ENCODE assay signal across 25 cellular contexts in the genomic region with DNA sequence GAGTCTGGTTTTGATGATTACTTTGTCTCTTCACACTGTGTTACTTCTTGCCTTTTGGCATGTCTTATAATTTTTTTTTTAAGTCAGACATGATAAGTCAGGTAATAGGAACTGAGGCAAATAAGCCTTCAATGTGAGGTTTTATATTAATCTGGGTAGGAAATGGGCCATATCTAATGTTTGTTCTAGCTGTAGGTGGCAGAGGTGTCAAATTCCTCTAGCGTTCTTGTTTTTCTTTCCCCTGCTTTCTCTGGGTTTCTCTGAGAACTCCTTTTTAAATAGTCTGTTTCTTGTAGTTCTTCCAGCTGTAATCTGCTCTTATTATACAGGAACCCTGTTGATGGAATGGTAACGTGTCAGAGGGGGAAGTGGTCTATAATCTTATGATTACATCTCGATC. TPM values are rescaled to one million over a fixed set of nuclear protein-coding genes. Genes with fewer than 3 reads are reported as not detected.
DNase-seq lines count a peak whose midpoint lies in the region; ATAC-seq, FAIRE-seq and TF ChIP-seq lines count a peak whose summit lies in the region.
"Had no signal": no experiment of that assay in that cellular context is flagged by ENCODE, and none has a peak within 500 bp of the region (broad histone marks: within the 10 kb centered on the region; RNA-seq: fewer than 3 reads in every experiment).

No MANE protein-coding gene starts in this region.

- peak overlapping the region; percentile 84 for H3K27ac Mint-ChIP-seq in activated CD4-positive, alpha-beta T cell treated with anti-CD3 and anti-CD28 coated beads, Interleukin-2, amount 10 ng/mL, durations not matched to agents 24 days and 14 days
- peak overlapping the region in 3 of 7 donors; percentile 15 to 69 (median 52) for H3K27ac Mint-ChIP-seq in CD4-positive, alpha-beta memory T cell
- H3K27ac Mint-ChIP-seq in activated T-helper 1 cell treated with anti-CD3 and anti-CD28 coated beads, Interleukin-12 subunit alpha, Interleukin-12 subunit beta, Interleukin-2, Interleukin-4 antibody, amounts not matched to agents 30 ng/mL and 10 ng/mL and 1 ng/mL, durations not matched to agents 14 hours and 24 hours and 36 hours, result peak overlapping the region; percentile 45
- H3K27ac Mint-ChIP-seq in glutamatergic neuron (ENCODE audit: unreplicated experiment), result no peak overlapping the region
- H3K27ac Mint-ChIP-seq: activated naive CD8-positive, alpha-beta T cell treated with anti-CD3 and anti-CD28 coated beads, Interleukin-2, amount 10 ng/mL, durations not matched to agents 7 days and 5 days; brain had no signal

- H3K9me3 ChIP-seq in CD4-positive, alpha-beta memory T cell (ENCODE audit: control insufficient read depth in 1 of 2, low read length in 2 of 2), result peaks cover 0 to 9% of the 10 kb centered on the region in 2 donors
- H3K9me3 ChIP-seq: colonic mucosa, right lobe of liver, upper lobe of left lung had no signal

- no peak for FAIRE-seq in GM19239 (lab: Jason Lieb, UNC)

- no peaks in the 10 kb centered on the region for H3K36me3 ChIP-seq in CD4-positive, alpha-beta memory T cell (ENCODE audit: insufficient read depth, low read length)
- H3K36me3 ChIP-seq: BLaER1, colonic mucosa, left lung, right lobe of liver, upper lobe of left lung had no signal

- H3K27ac ChIP-seq in CD4-positive, alpha-beta memory T cell (ENCODE audit: low read depth, low read length), result no peak overlapping the region
- H3K27ac ChIP-seq: A549, BLaER1, colonic mucosa, left lung, right lobe of liver, upper lobe of left lung had no signal

- ATAC-seq in GM19463 (IDR thresholded peaks at IDR 0.05; ENCODE audit: unreplicated experiment), result no peak
- ATAC-seq: A549, left lung, right lobe of liver had no signal

- H3K4me1 Mint-ChIP-seq in activated CD4-positive, alpha-beta T cell treated with anti-CD3 and anti-CD28 coated beads, Interleukin-2, amount 10 ng/mL, durations not matched to agents 24 days and 14 days, result peaks cover 57% of the 10 kb centered on the region
- H3K4me1 Mint-ChIP-seq in CD4-positive, alpha-beta memory T cell, result peaks cover 51 to 84% (median 66%) of the 10 kb centered on the region in 4 donors
- H3K4me1 Mint-ChIP-seq in activated T-helper 1 cell treated with anti-CD3 and anti-CD28 coated beads, Interleukin-12 subunit alpha, Interleukin-12 subunit beta, Interleukin-2, Interleukin-4 antibody, amounts not matched to agents 30 ng/mL and 10 ng/mL and 1 ng/mL, durations not matched to agents 14 hours and 24 hours and 36 hours (ENCODE audit: low read depth), result peaks cover 56% of the 10 kb centered on the region
- no peaks in the 10 kb centered on the region for H3K4me1 Mint-ChIP-seq in glutamatergic neuron (ENCODE audit: low read depth, unreplicated experiment)
- H3K4me1 Mint-ChIP-seq: brain, neural crest cell had no signal

- peaks cover 15% of the 10 kb centered on the region for H3K9me3 Mint-ChIP-seq in activated CD4-positive, alpha-beta T cell treated with anti-CD3 and anti-CD28 coated beads, Interleukin-2, amount 10 ng/mL, durations not matched to agents 24 days and 14 days
- H3K9me3 Mint-ChIP-seq in CD4-positive, alpha-beta memory T cell, result peaks cover 0 to 19% (median 14%) of the 10 kb centered on the region in 8 donors
- H3K9me3 Mint-ChIP-seq in activated T-helper 1 cell treated with anti-CD3 and anti-CD28 coated beads, Interleukin-12 subunit alpha, Interleukin-12 subunit beta, Interleukin-2, Interleukin-4 antibody, amounts not matched to agents 30 ng/mL and 10 ng/mL and 1 ng/mL, durations not matched to agents 14 hours and 24 hours and 36 hours, result peaks cover 19% of the 10 kb centered on the region
- peaks cover 4% of the 10 kb centered on the region for H3K9me3 Mint-ChIP-seq in glutamatergic neuron (ENCODE audit: unreplicated experiment)

- peaks cover 80% of the 10 kb centered on the region for H3K4me1 ChIP-seq in CD4-positive, alpha-beta memory T cell (ENCODE audit: insufficient read depth, low read length)
- H3K4me1 ChIP-seq: A549, BLaER1, colonic mucosa, right lobe of liver, upper lobe of left lung had no signal

- no peak for TF ChIP-seq CTCF in glutamatergic neuron (IDR thresholded peaks at IDR 0.05; ENCODE audit: partially characterized antibody, unreplicated experiment)

- H3K4me3 ChIP-seq in CD4-positive, alpha-beta memory T cell (ENCODE audit: low read length in 2 of 2), result no peak overlapping the region
- H3K4me3 ChIP-seq: A549, BLaER1, colonic mucosa, left lung, right lobe of liver, upper lobe of left lung had no signal

- H3K27me3 ChIP-seq in CD4-positive, alpha-beta memory T cell (ENCODE audit: insufficient read depth, low read length), result no peaks in the 10 kb centered on the region
- H3K27me3 ChIP-seq: BLaER1, colonic mucosa, left lung, right lobe of liver, upper lobe of left lung had no signal

- H3K27me3 Mint-ChIP-seq in activated CD4-positive, alpha-beta T cell treated with anti-CD3 and anti-CD28 coated beads, Interleukin-2, amount 10 ng/mL, durations not matched to agents 24 days and 14 days, result no peaks in the 10 kb centered on the region
- H3K27me3 Mint-ChIP-seq in CD4-positive, alpha-beta memory T cell, result no peaks in the 10 kb centered on the region
- H3K27me3 Mint-ChIP-seq in activated T-helper 1 cell treated with anti-CD3 and anti-CD28 coated beads, Interleukin-12 subunit alpha, Interleukin-12 subunit beta, Interleukin-2, Interleukin-4 antibody, amounts not matched to agents 30 ng/mL and 10 ng/mL and 1 ng/mL, durations not matched to agents 14 hours and 24 hours and 36 hours (ENCODE audit: insufficient read depth), result no peaks in the 10 kb centered on the region
- H3K27me3 Mint-ChIP-seq in glutamatergic neuron (ENCODE audit: unreplicated experiment), result no peaks in the 10 kb centered on the region
- H3K27me3 Mint-ChIP-seq: activated naive CD8-positive, alpha-beta T cell treated with anti-CD3 and anti-CD28 coated beads, Interleukin-2, amount 10 ng/mL, durations not matched to agents 7 days and 5 days; brain had no signal

- POLR2A ChIA-PET in CD4-positive, alpha-beta memory T cell (lab: Charles Lee; ENCODE audit: partially characterized antibody), result interaction anchor here (1.5 kb wide), 2 partner anchors 11 to 96 kb away, joined by 4 to 8 read pairs; a partner anchor contains a TSS

- CTCF ChIA-PET in CD4-positive, alpha-beta memory T cell (lab: Charles Lee; ENCODE audit: partially characterized antibody), result interaction anchor here (1.9 kb wide), 1 partner anchor 28 kb away, joined by 5 read pairs; no protein-coding TSS in a partner anchor

- no peak for DNase-seq in activated CD4-positive, alpha-beta T cell treated with anti-CD3 and anti-CD28 coated beads, Interleukin-2, amount 10 ng/mL, durations not matched to agents 24 days and 14 days
- no peak for DNase-seq in activated CD4-positive, alpha-beta T cell treated with anti-CD3 and anti-CD28 coated beads, Interleukin-2, amount 50 U/mL, for 1 hour
- DNase-seq in CD4-positive, alpha-beta memory T cell, result no peak
- no peak for DNase-seq in activated T-helper 1 cell treated with anti-CD3 and anti-CD28 coated beads, Interleukin-12 subunit alpha, Interleukin-12 subunit beta, Interleukin-2, Interleukin-4 antibody, amounts not matched to agents 30 ng/mL and 10 ng/mL and 1 ng/mL, durations not matched to agents 14 hours and 24 hours and 36 hours (ENCODE audit: low spot score)
- DNase-seq in iris pigment epithelial cell (ENCODE audit: low read depth), result peak; percentile 21
- no peak for DNase-seq in GM19239 (ENCODE audit: insufficient read length, low spot score)
- no peak for DNase-seq in glutamatergic neuron
- DNase-seq: activated CD4-positive, alpha-beta T cell treated with anti-CD3 and anti-CD28 coated beads for 4 hours; activated naive CD8-positive, alpha-beta T cell treated with anti-CD3 and anti-CD28 coated beads, Interleukin-2, amount 10 ng/mL, durations not matched to agents 7 days and 5 days; colonic mucosa; H7; left lung; NCI-H1092; NCI-H2029; NCI-H226; NCI-H774; right lobe of liver; SW 1271; upper lobe of left lung had no signal

- H3K36me3 Mint-ChIP-seq in activated CD4-positive, alpha-beta T cell treated with anti-CD3 and anti-CD28 coated beads, Interleukin-2, amount 10 ng/mL, durations not matched to agents 24 days and 14 days (ENCODE audit: low read depth), result peaks cover 80% of the 10 kb centered on the region
- peaks cover 50 to 57% of the 10 kb centered on the region in 2 donors for H3K36me3 Mint-ChIP-seq in CD4-positive, alpha-beta memory T cell
- peaks cover 51% of the 10 kb centered on the region for H3K36me3 Mint-ChIP-seq in activated T-helper 1 cell treated with anti-CD3 and anti-CD28 coated beads, Interleukin-12 subunit alpha, Interleukin-12 subunit beta, Interleukin-2, Interleukin-4 antibody, amounts not matched to agents 30 ng/mL and 10 ng/mL and 1 ng/mL, durations not matched to agents 14 hours and 24 hours and 36 hours (ENCODE audit: low read depth)
- H3K36me3 Mint-ChIP-seq in glutamatergic neuron (ENCODE audit: unreplicated experiment), result peaks cover 5% of the 10 kb centered on the region
- H3K36me3 Mint-ChIP-seq: brain had no signal

- intact Hi-C loops in activated CD4-positive, alpha-beta T cell treated with anti-CD3 and anti-CD28 coated beads, Interleukin-2, amount 10 ng/mL, durations not matched to agents 24 days and 14 days (cut with micrococcal nuclease), result no loop called here
- intact Hi-C loops in CD4-positive, alpha-beta memory T cell (cut with micrococcal nuclease), result no loop called here
- intact Hi-C loops in activated T-helper 1 cell treated with anti-CD3 and anti-CD28 coated beads, Interleukin-12 subunit alpha, Interleukin-12 subunit beta, Interleukin-2, Interleukin-4 antibody, amounts not matched to agents 30 ng/mL and 10 ng/mL and 1 ng/mL, durations not matched to agents 14 hours and 24 hours and 36 hours (cut with micrococcal nuclease), result loop anchor here (5.0 kb wide), 1 partner anchor 311 kb away; no protein-coding TSS in a partner anchor

- H3K4me3 Mint-ChIP-seq in activated CD4-positive, alpha-beta T cell treated with anti-CD3 and anti-CD28 coated beads, Interleukin-2, amount 10 ng/mL, durations not matched to agents 24 days and 14 days, result peak overlapping the region; percentile 93
- peak overlapping the region in 6 of 8 donors; percentile 40 to 80 (median 61) for H3K4me3 Mint-ChIP-seq in CD4-positive, alpha-beta memory T cell
- H3K4me3 Mint-ChIP-seq in activated T-helper 1 cell treated with anti-CD3 and anti-CD28 coated beads, Interleukin-12 subunit alpha, Interleukin-12 subunit beta, Interleukin-2, Interleukin-4 antibody, amounts not matched to agents 30 ng/mL and 10 ng/mL and 1 ng/mL, durations not matched to agents 14 hours and 24 hours and 36 hours, result peak overlapping the region; percentile 78
- H3K4me3 Mint-ChIP-seq in glutamatergic neuron (ENCODE audit: unreplicated experiment), result no peak overlapping the region
- H3K4me3 Mint-ChIP-seq: brain, neural crest cell had no signal

RNA-seq across cellular contexts. Expression of a gene that starts 5.7 kb away (rescaled TPM):
- total RNA-seq in activated CD4-positive, alpha-beta T cell treated with anti-CD3 and anti-CD28 coated beads, Interleukin-2, amount 10 ng/mL, durations not matched to agents 24 days and 14 days, result 236 and 241 TPM in 2 replicates
- 10 to 100 TPM; 70.8 to 79.3 TPM for total RNA-seq in CD4-positive, alpha-beta memory T cell
- polyA plus RNA-seq in CD4-positive, alpha-beta memory T cell, result 10 to 100 TPM; 18.0 to 34.2 TPM
- total RNA-seq in activated T-helper 1 cell treated with anti-CD3 and anti-CD28 coated beads, Interleukin-12 subunit alpha, Interleukin-12 subunit beta, Interleukin-2, Interleukin-4 antibody, amounts not matched to agents 30 ng/mL and 10 ng/mL and 1 ng/mL, durations not matched to agents 14 hours and 24 hours and 36 hours, result 235 and 243 TPM in 2 replicates
- total RNA-seq in glutamatergic neuron (ENCODE audit: unreplicated experiment), result not detected
- total RNA-seq: glomerular endothelial cell, neural crest cell had no signal

RNA-seq across cellular contexts. Expression of a gene that starts 11.5 kb away (rescaled TPM):
- total RNA-seq in activated CD4-positive, alpha-beta T cell treated with anti-CD3 and anti-CD28 coated beads, Interleukin-2, amount 10 ng/mL, durations not matched to agents 24 days and 14 days, result 137 and 148 TPM in 2 replicates
- total RNA-seq in CD4-positive, alpha-beta memory T cell, result 100 to 1,000 TPM; 108 to 123 TPM
- polyA plus RNA-seq in CD4-positive, alpha-beta memory T cell, result 10 to 100 TPM; 49.8 to 99.2 TPM
- 141 and 142 TPM in 2 replicates for total RNA-seq in activated T-helper 1 cell treated with anti-CD3 and anti-CD28 coated beads, Interleukin-12 subunit alpha, Interleukin-12 subunit beta, Interleukin-2, Interleukin-4 antibody, amounts not matched to agents 30 ng/mL and 10 ng/mL and 1 ng/mL, durations not matched to agents 14 hours and 24 hours and 36 hours
- total RNA-seq in glutamatergic neuron (ENCODE audit: unreplicated experiment), result 1.3 TPM

Comparison
In these comparisons a context has a peak if more than half of its experiments do, and no peak if none do; other contexts are left out.
1. RNA of a gene that starts 5.7 kb away (total RNA-seq): 236 to 241 TPM in activated CD4-positive, alpha-beta T cell treated with anti-CD3 and anti-CD28 coated beads, Interleukin-2, amount 10 ng/mL, durations not matched to agents 24 days and 14 days, 235 to 243 TPM in activated T-helper 1 cell treated with anti-CD3 and anti-CD28 coated beads, Interleukin-12 subunit alpha, Interleukin-12 subunit beta, Interleukin-2, Interleukin-4 antibody, amounts not matched to agents 30 ng/mL and 10 ng/mL and 1 ng/mL, durations not matched to agents 14 hours and 24 hours and 36 hours and 70.8 to 79.3 TPM in CD4-positive, alpha-beta memory T cell; not detected in glutamatergic neuron (single experiment); every median in the first group is over 10 times any median in the second.
2. RNA of a gene that starts 11.5 kb away (total RNA-seq): 137 to 148 TPM in activated CD4-positive, alpha-beta T cell treated with anti-CD3 and anti-CD28 coated beads, Interleukin-2, amount 10 ng/mL, durations not matched to agents 24 days and 14 days, 141 to 142 TPM in activated T-helper 1 cell treated with anti-CD3 and anti-CD28 coated beads, Interleukin-12 subunit alpha, Interleukin-12 subunit beta, Interleukin-2, Interleukin-4 antibody, amounts not matched to agents 30 ng/mL and 10 ng/mL and 1 ng/mL, durations not matched to agents 14 hours and 24 hours and 36 hours and 108 to 123 TPM in CD4-positive, alpha-beta memory T cell; 1.3 TPM in glutamatergic neuron (single experiment); every median in the first group is over 10 times any median in the second.